In the genomic region with DNA sequence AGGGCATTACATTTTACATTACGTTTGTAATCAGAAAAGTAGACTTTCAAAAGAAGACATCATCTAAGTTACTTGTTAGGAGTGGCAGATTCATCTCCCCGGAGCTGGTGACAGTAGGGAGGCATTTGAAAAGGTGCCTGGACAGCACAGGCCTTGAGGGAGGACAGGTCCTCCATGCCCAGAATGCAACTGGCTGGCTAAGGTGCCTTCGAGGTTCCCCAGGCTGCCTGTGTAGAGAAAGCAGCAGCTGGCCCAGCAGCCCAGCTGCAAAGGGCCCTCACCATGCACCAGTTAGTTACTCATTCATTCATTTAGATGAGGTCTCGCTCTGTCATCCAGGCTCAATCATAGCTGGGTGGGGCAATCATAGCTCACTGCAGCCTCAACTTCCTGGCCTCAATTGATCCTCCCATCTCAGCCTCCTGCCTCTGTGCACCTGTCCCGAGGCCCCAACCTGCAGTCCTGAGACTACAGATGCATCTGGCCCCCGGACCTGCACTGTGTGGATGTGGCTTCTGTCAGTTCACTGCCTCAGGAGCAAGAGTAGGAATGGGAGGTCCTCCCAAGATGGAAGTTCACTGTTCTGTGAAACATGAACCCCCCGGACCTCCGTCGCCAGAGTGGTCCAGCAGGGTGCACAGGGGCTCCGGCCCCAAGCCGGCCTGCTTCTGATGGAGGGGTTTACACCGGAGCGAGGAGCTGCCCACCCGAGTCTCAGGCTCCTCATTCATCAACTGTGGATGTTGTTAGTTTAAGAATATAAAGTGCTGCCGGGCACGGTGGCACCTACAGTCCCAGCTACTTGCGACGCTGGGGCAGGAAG, we compare ENCODE assay signal across 1 cellular context.
TF ChIP-seq lines count a peak whose summit lies in the region.

No MANE protein-coding gene starts in this region.

TF ChIP-seq in HEK293, 187 proteins besides CTCF, POLR2A, EP300 and RAD21:
- TF ChIP-seq KLF1 (tag by site-specific recombination; IDR thresholded peaks at IDR 0.05): no peak
- peak; percentile 83 for TF ChIP-seq ZBTB6 (tag by site-specific recombination; IDR thresholded peaks at IDR 0.05)
- TF ChIP-seq, protein P1, sequence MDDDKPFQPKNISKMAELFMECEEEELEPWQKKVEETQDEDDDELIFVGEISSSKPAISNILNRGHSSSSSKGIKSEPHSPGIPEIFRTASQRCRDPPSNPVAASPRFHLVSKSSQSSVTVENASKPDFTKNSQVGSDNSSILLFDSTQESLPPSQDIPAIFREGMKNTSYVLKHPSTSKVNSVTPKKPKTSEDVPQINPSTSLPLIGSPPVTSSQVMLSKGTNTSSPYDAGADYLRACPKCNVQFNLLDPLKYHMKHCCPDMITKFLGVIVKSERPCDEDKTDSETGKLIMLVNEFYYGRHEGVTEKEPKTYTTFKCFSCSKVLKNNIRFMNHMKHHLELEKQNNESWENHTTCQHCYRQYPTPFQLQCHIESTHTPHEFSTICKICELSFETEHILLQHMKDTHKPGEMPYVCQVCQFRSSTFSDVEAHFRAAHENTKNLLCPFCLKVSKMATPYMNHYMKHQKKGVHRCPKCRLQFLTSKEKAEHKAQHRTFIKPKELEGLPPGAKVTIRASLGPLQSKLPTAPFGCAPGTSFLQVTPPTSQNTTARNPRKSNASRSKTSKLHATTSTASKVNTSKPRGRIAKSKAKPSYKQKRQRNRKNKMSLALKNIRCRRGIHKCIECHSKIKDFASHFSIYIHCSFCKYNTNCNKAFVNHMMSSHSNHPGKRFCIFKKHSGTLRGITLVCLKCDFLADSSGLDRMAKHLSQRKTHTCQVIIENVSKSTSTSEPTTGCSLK (tag by site-specific recombination; IDR thresholded peaks at IDR 0.05): no peak
- no peak for TF ChIP-seq ZNF768 (tag by site-specific recombination; IDR thresholded peaks at IDR 0.05)
- no peak for TF ChIP-seq SCRT2 (tag by site-specific recombination; IDR thresholded peaks at IDR 0.05)
- TF ChIP-seq ZNF416 (tag by site-specific recombination; IDR thresholded peaks at IDR 0.05): no peak
